In genomic region chr1:223114871-223115270, GRCh38 we compare ENCODE assay signal across 16 cellular contexts. TPM values are rescaled to one million over a fixed set of nuclear protein-coding genes. Genes with fewer than 3 reads are reported as not detected.
DNase-seq lines count a peak whose midpoint lies in the region; TF ChIP-seq lines count a peak whose summit lies in the region.
"Had no signal": no experiment of that assay in that cellular context is flagged by ENCODE, and none has a peak within 500 bp of the region (broad histone marks: within the 10 kb centered on the region; RNA-seq: fewer than 3 reads in every experiment).

No MANE protein-coding gene starts in this region.

- H3K9me2 ChIP-seq in GM23248 (ENCODE audit: insufficient read depth), result no peaks in the 10 kb centered on the region
- no peaks in the 10 kb centered on the region for H3K9me2 ChIP-seq in Karpas-422 (replicated peaks; ENCODE audit: insufficient read depth, low read length)

- H3K36me3 ChIP-seq in GM23248 (ENCODE audit: low read depth) (no peaks in the 10 kb centered on the region), stomach smooth muscle (ENCODE audit: control insufficient read depth in 2 of 2, insufficient read depth in 2 of 2, low read length in 2 of 2) (no peaks in the 10 kb centered on the region), Karpas-422 (ENCODE audit: insufficient read depth, low read length) (no peaks in the 10 kb centered on the region), brain microvascular endothelial cell (replicated peaks) (no peaks in the 10 kb centered on the region)

- H2AFZ ChIP-seq in GM23248 (peak overlapping the region; percentile 44; the same call in 1 of the 2 replicates), Karpas-422 (ENCODE audit: low read length) (no peak overlapping the region)

- WGBS in GM23248 (ENCODE audit: low coverage in 1 of 2, low lambda C conversion rate in 2 of 2, missing lambda C conversion rate in 2 of 2), 2 experiments, result 11 to 26% methylated on average over 2 of the region's 2 CpGs

- H3K79me2 ChIP-seq in GM23248 (ENCODE audit: insufficient read depth) (no peaks in the 10 kb centered on the region), Karpas-422 (ENCODE audit: low read length) (no peaks in the 10 kb centered on the region)

- H3K4me1 ChIP-seq in GM23248 (ENCODE audit: insufficient read depth), result no peaks in the 10 kb centered on the region
- peaks cover 14% of the 10 kb centered on the region for H3K4me1 ChIP-seq in stomach smooth muscle (ENCODE audit: control insufficient read depth, insufficient read depth, low read length)
- H3K4me1 ChIP-seq in Karpas-422 (ENCODE audit: low read length), result no peaks in the 10 kb centered on the region

- H3K4me3 ChIP-seq in GM23248 (no peak overlapping the region), fibroblast of the aortic adventitia (ENCODE audit: low read depth, low read length) (no peak overlapping the region), stomach smooth muscle (ENCODE audit: low read length in 2 of 2) (peak overlapping the region in 1 of 2 donors; percentile 47), Karpas-422 (ENCODE audit: low read length) (no peak overlapping the region), brain microvascular endothelial cell (ENCODE audit: low read depth, low read length) (no peak overlapping the region)

- peaks cover 25% of the 10 kb centered on the region for H3K27me3 ChIP-seq in GM23248 (replicated peaks; ENCODE audit: insufficient read depth)
- no peaks in the 10 kb centered on the region for H3K27me3 ChIP-seq in stomach smooth muscle (ENCODE audit: control insufficient read depth in 1 of 2, insufficient read depth in 2 of 2, low read length in 2 of 2)
- H3K27me3 ChIP-seq in Karpas-422 (ENCODE audit: low read length), result no peaks in the 10 kb centered on the region
- H3K27me3 ChIP-seq in brain microvascular endothelial cell (replicated peaks), result no peaks in the 10 kb centered on the region

- TF ChIP-seq CTCF in fibroblast of the aortic adventitia (IDR thresholded peaks at IDR 0.05; ENCODE audit: insufficient read depth, low read length) (no peak), brain microvascular endothelial cell (IDR thresholded peaks at IDR 0.05; ENCODE audit: low read depth, low read length, missing control alignments) (no peak)

- no peaks in the 10 kb centered on the region for H4K20me1 ChIP-seq in GM23248 (ENCODE audit: insufficient read depth)
- no peaks in the 10 kb centered on the region for H4K20me1 ChIP-seq in Karpas-422 (ENCODE audit: insufficient read depth, low read depth, low read length)

- H3K9me3 ChIP-seq in GM23248 (ENCODE audit: low read depth) (no peaks in the 10 kb centered on the region), stomach smooth muscle (ENCODE audit: control insufficient read depth in 2 of 2, low read length in 2 of 2) (no peaks in the 10 kb centered on the region), Karpas-422 (ENCODE audit: low read length) (no peaks in the 10 kb centered on the region)

- in situ Hi-C loops in GM23248 (cut with MboI) (no loop called here), brain microvascular endothelial cell (cut with HindIII; ENCODE audit: low pct_ligation_motif_present, low sequenced_read_pairs) (no loop called here)

- no peak overlapping the region for H3K9ac ChIP-seq in GM23248
- H3K9ac ChIP-seq in stomach smooth muscle (ENCODE audit: low read length in 2 of 2), result peak overlapping the region in 1 of 2 donors; percentile 36
- no peak overlapping the region for H3K9ac ChIP-seq in Karpas-422 (ENCODE audit: low read length)

- no peaks in the 10 kb centered on the region for H3F3A ChIP-seq in GM23248 (ENCODE audit: insufficient read depth)

- DNase-seq in GM23248 (peak; percentile 52), fibroblast of the aortic adventitia (ENCODE audit: low read depth) (peak; percentile 91), lung microvascular endothelial cell (ENCODE audit: low read depth in 2 of 2) (peak; percentile 46 to 66), Karpas-422 (no peak), 8988T (no peak), brain microvascular endothelial cell (no peak)
- no peak for DNase-seq in stimulated activated CD4-positive, alpha-beta T cell treated with anti-CD3 and anti-CD28 coated beads, Interleukin-2, amount 100 ng/mL, for 24 hours
- DNase-seq: activated CD4-positive, alpha-beta T cell treated with anti-CD3 and anti-CD28 coated beads, Interleukin-2, amount 50 U/mL, for 4 hours; activated T-cell treated with anti-CD3 and anti-CD28 coated beads, Interleukin-2, amount 50 U/mL, for 1 hour; immature natural killer cell; midbrain; NCI-H1105 treated with DMSO at 0.1 percent for 48 hours; NK-92 treated with Interleukin-12 subunit alpha and Interleukin-12 subunit beta, amount 100 ng/mL, for 24 hours; RPMI8226; small intestine had no signal

- H3K27ac ChIP-seq in GM23248 (no peak overlapping the region), stomach smooth muscle (ENCODE audit: low read length) (peak overlapping the region; percentile 89), Karpas-422 (ENCODE audit: low read length) (no peak overlapping the region), brain microvascular endothelial cell (no peak overlapping the region)

- no peak overlapping the region for H3K4me2 ChIP-seq in GM23248 (ENCODE audit: unreplicated experiment)
- H3K4me2 ChIP-seq in Karpas-422 (ENCODE audit: low read depth, low read length, poor library complexity, severe bottlenecking), result no peak overlapping the region

RNA-seq across cellular contexts. Expression of gene TLR5, which starts 28.2 kb away (rescaled TPM):
- not detected in 2 replicates for total RNA-seq in GM23248 (2014; rRNA removed; shearing (Covaris generic))
- 0.16 TPM in 1 of 2 replicates, not detected in the other for polyA plus RNA-seq in GM23248 (2016; fragmentation: Nextera tagmentation; extraction: Ambion mirVana)
- total RNA-seq in fibroblast of the aortic adventitia (ENCODE audit: low replicate concordance) (0.36 TPM in 1 of 2 replicates, not detected in the other), lung microvascular endothelial cell (under 0.01 and 0.20 TPM in 2 replicates)
- total RNA-seq in Karpas-422 (2014; rRNA removed; shearing (Covaris generic); ENCODE audit: low replicate concordance), result not detected in 2 replicates

Comparison
In these comparisons a context has a peak if more than half of its experiments do, and no peak if none do; other contexts are left out.
1. DNase-seq: peak in GM23248 (single experiment), fibroblast of the aortic adventitia (single experiment) and lung microvascular endothelial cell (2 of 2); none in stimulated activated CD4-positive, alpha-beta T cell treated with anti-CD3 and anti-CD28 coated beads, Interleukin-2, amount 100 ng/mL, for 24 hours (0 of 2), Karpas-422 (single experiment), 8988T (single experiment) and brain microvascular endothelial cell (single experiment).